In genomic region chr2:53740170-53740569, GRCh38 we compare ENCODE assay signal across 9 cellular contexts. TPM values are rescaled to one million over a fixed set of nuclear protein-coding genes. Genes with fewer than 3 reads are reported as not detected.
A peak's percentile ranks its signal among the peaks of the same experiment; 100 is the strongest.
DNase-seq lines count a peak whose midpoint lies in the region; ATAC-seq, FAIRE-seq and TF ChIP-seq lines count a peak whose summit lies in the region.
"Had no signal": no experiment of that assay in that cellular context is flagged by ENCODE, and none has a peak within 500 bp of the region (broad histone marks: within the 10 kb centered on the region; RNA-seq: fewer than 3 reads in every experiment).

No MANE protein-coding gene starts in this region.

- H3K4me3 ChIP-seq in BJ (ENCODE audit: low read depth, low read length): no peak overlapping the region
- H3K4me3 ChIP-seq in kidney epithelial cell (ENCODE audit: low read depth, low read length): no peak overlapping the region

- CTCF ChIA-PET in BJ (lab: Yijun Ruan, JAX): interaction anchor here (1.4 to 2.4 kb wide), 3 partner anchors 9 to 317 kb away, joined by 4 to 9 read pairs (median 4); no protein-coding TSS in a partner anchor

- POLR2A ChIA-PET in BJ (lab: Charles Lee): no interaction called here

- DNase-seq in BJ (ENCODE audit: low read depth) (no peak), HTR-8/SVneo (ENCODE audit: insufficient read length, low spot score) (peak; percentile 15), SW480 (ENCODE audit: low spot score) (peak; percentile 28), kidney epithelial cell (ENCODE audit: low read depth) (peak; percentile 5), GOT3 (lab: John Stamatoyannopoulos, UW) (no peak), NCI-H128 (lab: John Stamatoyannopoulos, UW; ENCODE audit: unreplicated experiment) (no peak)
- DNase-seq: right cardiac atrium had no signal

- no peak for FAIRE-seq in HTR-8/SVneo (lab: Jason Lieb, UNC)

- TF ChIP-seq CTCF in BJ (IDR thresholded peaks at IDR 0.05; ENCODE audit: insufficient read depth, low read depth, low read length) (peak; percentile 44; the same call in 1 of the 2 replicates), kidney epithelial cell (IDR thresholded peaks at IDR 0.05; ENCODE audit: insufficient read depth, low read length, poor library complexity, severe bottlenecking) (peak; percentile 29)

- H3K27me3 ChIP-seq in BJ (ENCODE audit: control insufficient read depth, insufficient read depth, low read length) (no peaks in the 10 kb centered on the region), kidney epithelial cell (ENCODE audit: control insufficient read depth, insufficient read depth, low read length) (no peaks in the 10 kb centered on the region)

- ATAC-seq in HG02678 (IDR thresholded peaks at IDR 0.05; ENCODE audit: unreplicated experiment): no peak
- ATAC-seq in HG02884 (IDR thresholded peaks at IDR 0.05; ENCODE audit: unreplicated experiment): no peak
- ATAC-seq: right cardiac atrium had no signal

- H3K36me3 ChIP-seq in BJ (ENCODE audit: control insufficient read depth, insufficient read depth, low read length) (no peaks in the 10 kb centered on the region; the same call in 1 of the 2 replicates), kidney epithelial cell (ENCODE audit: control insufficient read depth, insufficient read depth, low read length) (no peaks in the 10 kb centered on the region)

RNA-seq across cellular contexts. Expression of gene CHAC2, which starts 27.4 kb away (rescaled TPM):
- 0.98 and 2.0 TPM in 2 replicates for polyA plus RNA-seq in BJ (2011; rRNA removed)
- 0.41 and 0.57 TPM in 2 replicates for polyA minus RNA-seq in BJ (2011; rRNA and poly(A)+ RNA removed)
- 6.4 and 7.2 TPM in 2 replicates for total RNA-seq in kidney epithelial cell

RNA-seq across cellular contexts. Expression of gene ASB3, which starts 46.6 kb away (rescaled TPM):
- 10.9 and 22.5 TPM in 2 replicates for polyA plus RNA-seq in BJ (2011; rRNA removed)
- polyA minus RNA-seq in BJ (2011; rRNA and poly(A)+ RNA removed): 13.1 and 16.6 TPM in 2 replicates
- total RNA-seq in kidney epithelial cell: 12.9 and 17.3 TPM in 2 replicates

RNA-seq across cellular contexts. Expression of gene ERLEC1, which starts 46.7 kb away (rescaled TPM):
- 26.6 and 55.6 TPM in 2 replicates for polyA plus RNA-seq in BJ (2011; rRNA removed)
- polyA minus RNA-seq in BJ (2011; rRNA and poly(A)+ RNA removed): 10.8 and 11.9 TPM in 2 replicates
- 51.9 and 54.8 TPM in 2 replicates for total RNA-seq in kidney epithelial cell

Comparison
In these comparisons a context has a peak if more than half of its experiments do, and no peak if none do; other contexts are left out.
1. DNase-seq: peak in HTR-8/SVneo (single experiment), SW480 (single experiment) and kidney epithelial cell (single experiment); none in BJ (single experiment), GOT3 (single experiment) and NCI-H128 (single experiment).